12 cellular contexts compared by ENCODE assay signal in the genomic region with DNA sequence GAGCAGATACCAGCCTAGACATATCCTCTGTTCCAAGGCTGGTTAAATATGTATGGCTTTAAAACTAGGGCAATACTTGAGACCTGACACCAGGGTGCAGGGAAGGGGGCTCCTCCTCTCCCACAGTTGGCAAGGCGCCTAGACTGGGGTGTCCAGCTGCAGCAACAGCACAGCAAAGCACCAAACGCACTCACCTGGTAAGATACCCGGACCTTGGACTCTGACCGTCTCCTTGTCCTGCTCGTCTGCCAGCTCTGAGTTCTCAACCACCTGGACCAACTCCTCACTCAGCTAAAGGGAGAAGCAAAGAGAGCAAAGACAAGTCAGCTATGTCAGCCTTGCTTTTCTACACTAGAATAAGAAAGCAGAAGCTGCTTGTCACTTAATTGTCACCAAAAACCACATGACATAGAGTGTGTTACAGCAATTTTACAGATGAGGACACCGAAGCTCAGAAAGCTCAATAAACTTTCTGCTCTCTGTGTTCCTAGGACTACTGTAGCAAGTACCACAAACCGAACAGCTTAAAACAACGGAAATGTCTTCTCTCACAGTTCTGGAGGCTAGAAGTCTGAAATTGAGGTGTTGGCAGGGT.
"Had no signal": no experiment of that assay in that cellular context is flagged by ENCODE, and none has a peak within 500 bp of the region (broad histone marks: within the 10 kb centered on the region; RNA-seq: fewer than 3 reads in every experiment).

No MANE protein-coding gene starts in this region.

- H3K4me2 ChIP-seq: neural progenitor cell had no signal

- H3K27ac Mint-ChIP-seq: activated CD4-positive, alpha-beta memory T cell treated with anti-CD3 and anti-CD28 coated beads for 36 hours; activated T-cell treated with anti-CD3 and anti-CD28 coated beads, Interleukin-2, amount 50 U/mL, for 24 hours; neural progenitor cell had no signal

- H3K36me3 ChIP-seq: neural progenitor cell, ovary, right lobe of liver had no signal

- ATAC-seq: gastroesophageal sphincter; stimulated activated naive CD8-positive, alpha-beta T cell treated with anti-CD3 and anti-CD28 coated beads, Interleukin-15, amount 100 ng/mL, for 72 hours had no signal

- H3K9me3 ChIP-seq: gastroesophageal sphincter, ovary, right lobe of liver, upper lobe of left lung had no signal

- DNase-seq: activated CD4-positive, alpha-beta memory T cell treated with anti-CD3 and anti-CD28 coated beads for 36 hours; activated effector memory CD4-positive, alpha-beta T cell treated with Interleukin-2 at 50 U/mL for 16 hours; activated naive CD4-positive, alpha-beta T cell treated with anti-CD3 and anti-CD28 coated beads, Interleukin-2, amount 50 U/mL, for 16 hours; activated T-cell treated with anti-CD3 and anti-CD28 coated beads, Interleukin-2, amount 50 U/mL, for 24 hours; mammary epithelial cell; ovary; stimulated activated naive CD8-positive, alpha-beta T cell treated with anti-CD3 and anti-CD28 coated beads, Interleukin-15, amount 100 ng/mL, for 72 hours; upper lobe of left lung had no signal

- H3K27ac ChIP-seq: gastroesophageal sphincter, neural progenitor cell, ovary, right lobe of liver, upper lobe of left lung, VCaP had no signal

- H3K9me3 Mint-ChIP-seq: activated CD4-positive, alpha-beta memory T cell treated with anti-CD3 and anti-CD28 coated beads for 36 hours; activated T-cell treated with anti-CD3 and anti-CD28 coated beads, Interleukin-2, amount 50 U/mL, for 24 hours; neural progenitor cell; stimulated activated naive CD8-positive, alpha-beta T cell treated with anti-CD3 and anti-CD28 coated beads, Interleukin-15, amount 100 ng/mL, for 72 hours had no signal

- H3K27me3 Mint-ChIP-seq: activated CD4-positive, alpha-beta memory T cell treated with anti-CD3 and anti-CD28 coated beads for 36 hours; activated T-cell treated with anti-CD3 and anti-CD28 coated beads, Interleukin-2, amount 50 U/mL, for 24 hours; stimulated activated naive CD8-positive, alpha-beta T cell treated with anti-CD3 and anti-CD28 coated beads, Interleukin-15, amount 100 ng/mL, for 72 hours had no signal

- H3K4me3 Mint-ChIP-seq: activated CD4-positive, alpha-beta memory T cell treated with anti-CD3 and anti-CD28 coated beads for 36 hours; activated T-cell treated with anti-CD3 and anti-CD28 coated beads, Interleukin-2, amount 50 U/mL, for 24 hours; neural progenitor cell; stimulated activated naive CD8-positive, alpha-beta T cell treated with anti-CD3 and anti-CD28 coated beads, Interleukin-15, amount 100 ng/mL, for 72 hours had no signal

- H2AFZ ChIP-seq: neural progenitor cell had no signal

- H3K4me3 ChIP-seq: gastroesophageal sphincter, neural progenitor cell, ovary, right lobe of liver, upper lobe of left lung had no signal

- H3K27me3 ChIP-seq: gastroesophageal sphincter, ovary, right lobe of liver, upper lobe of left lung had no signal
